In genomic region chr11:62260261-62260953, GRCh38 we compare ENCODE assay signal across 1 cellular context.
TF ChIP-seq lines count a peak whose summit lies in the region.

No MANE protein-coding gene starts in this region.

TF ChIP-seq in HepG2, 621 proteins besides CTCF, POLR2A, EP300 and RAD21 (continued from another document and continues in another):
- no peak for TF ChIP-seq TIGD3 (CRISPR knock-in tag; IDR thresholded peaks at IDR 0.05; ENCODE audit: borderline replicate concordance)
- no peak for TF ChIP-seq ZZZ3 (CRISPR knock-in tag; IDR thresholded peaks at IDR 0.05; ENCODE audit: borderline replicate concordance)
- TF ChIP-seq MED8 (CRISPR knock-in tag; IDR thresholded peaks at IDR 0.05; ENCODE audit: insufficient replicate concordance), result peak; percentile 45
- no peak; the same call in 1 of the 2 replicates for TF ChIP-seq ZNF816 (CRISPR knock-in tag; IDR thresholded peaks at IDR 0.05; ENCODE audit: borderline replicate concordance)
- no peak for TF ChIP-seq KDM5B (CRISPR knock-in tag; IDR thresholded peaks at IDR 0.05; ENCODE audit: borderline replicate concordance)
- TF ChIP-seq BRD4 (CRISPR knock-in tag; IDR thresholded peaks at IDR 0.05), result no peak
- peak; percentile 67; the same call in 1 of the 2 replicates for TF ChIP-seq ZNF264 (CRISPR knock-in tag; IDR thresholded peaks at IDR 0.05)
- no peak for TF ChIP-seq PHB2 (IDR thresholded peaks at IDR 0.05; ENCODE audit: partially characterized antibody)
- TF ChIP-seq NKX3-1 (CRISPR knock-in tag; IDR thresholded peaks at IDR 0.05), result 0 out of 2 replicates have a peak, but pooled peaks have one; percentile 63
- no peak for TF ChIP-seq HNRNPUL1 (IDR thresholded peaks at IDR 0.05; ENCODE audit: low read depth, low read length)
- no peak for TF ChIP-seq MYC (CRISPR knock-in tag; IDR thresholded peaks at IDR 0.05; ENCODE audit: borderline replicate concordance)
- TF ChIP-seq SCMH1 (CRISPR knock-in tag; IDR thresholded peaks at IDR 0.05; ENCODE audit: borderline replicate concordance), result no peak
- TF ChIP-seq STAG1 (CRISPR knock-in tag; IDR thresholded peaks at IDR 0.05), result no peak
- TF ChIP-seq ZNF232 (CRISPR knock-in tag; IDR thresholded peaks at IDR 0.05; ENCODE audit: borderline replicate concordance), result no peak
- TF ChIP-seq RARA (CRISPR knock-in tag; IDR thresholded peaks at IDR 0.05), result peak; percentile 99
- no peak for TF ChIP-seq ZBTB10 (CRISPR knock-in tag; IDR thresholded peaks at IDR 0.05; ENCODE audit: borderline replicate concordance)
- no peak for TF ChIP-seq E2F2 (CRISPR knock-in tag; IDR thresholded peaks at IDR 0.05; ENCODE audit: borderline replicate concordance)
- peak; percentile 94 for TF ChIP-seq FOXP4 (CRISPR knock-in tag; IDR thresholded peaks at IDR 0.05)
- TF ChIP-seq TBX3 (IDR thresholded peaks at IDR 0.05; ENCODE audit: borderline replicate concordance), result peak; percentile 93
- no peak for TF ChIP-seq SSRP1 (CRISPR knock-in tag; IDR thresholded peaks at IDR 0.05)
- TF ChIP-seq ZBTB8A (CRISPR knock-in tag; IDR thresholded peaks at IDR 0.05; ENCODE audit: borderline replicate concordance, low read depth), result no peak
- no peak for TF ChIP-seq ZNF576 (CRISPR knock-in tag; IDR thresholded peaks at IDR 0.05)
- no peak for TF ChIP-seq ARNT2 (CRISPR knock-in tag; IDR thresholded peaks at IDR 0.05; ENCODE audit: low read depth)
- TF ChIP-seq MTF2 (CRISPR knock-in tag; IDR thresholded peaks at IDR 0.05; ENCODE audit: borderline replicate concordance), result no peak
- TF ChIP-seq ZNF678 (CRISPR knock-in tag; IDR thresholded peaks at IDR 0.05), result no peak
- TF ChIP-seq NCOA1 (CRISPR knock-in tag; IDR thresholded peaks at IDR 0.05), result 0 out of 2 replicates have a peak, but pooled peaks have one; percentile 55
- peak; percentile 56; the same call in 1 of the 2 replicates for TF ChIP-seq SMYD3 (CRISPR knock-in tag; IDR thresholded peaks at IDR 0.05)
- no peak for TF ChIP-seq ZFYVE20 (CRISPR knock-in tag; IDR thresholded peaks at IDR 0.05; ENCODE audit: borderline replicate concordance, low read depth)
- TF ChIP-seq TBL1XR1 (IDR thresholded peaks at IDR 0.05; ENCODE audit: borderline replicate concordance, low read length, partially characterized antibody), result peak; percentile 81
- no peak for TF ChIP-seq ZNF703 (CRISPR knock-in tag; IDR thresholded peaks at IDR 0.05; ENCODE audit: borderline replicate concordance)
- TF ChIP-seq ZNF20 (CRISPR knock-in tag; IDR thresholded peaks at IDR 0.05), result no peak
- no peak for TF ChIP-seq HES4 (CRISPR knock-in tag; IDR thresholded peaks at IDR 0.05; ENCODE audit: borderline replicate concordance)
- TF ChIP-seq XRCC5 (optimal IDR thresholded peaks at IDR 0.05; ENCODE audit: low read length), result no peak
- no peak for TF ChIP-seq ZNF350 (CRISPR knock-in tag; IDR thresholded peaks at IDR 0.05; ENCODE audit: borderline replicate concordance, low read depth)
- no peak for TF ChIP-seq EED (CRISPR knock-in tag; IDR thresholded peaks at IDR 0.05)
- TF ChIP-seq ZNF256 (CRISPR knock-in tag; conservative IDR thresholded peaks at IDR 0.05), result no peak
- TF ChIP-seq MTA3 (CRISPR knock-in tag; IDR thresholded peaks at IDR 0.05), result no peak
- no peak for TF ChIP-seq NRL (CRISPR knock-in tag; IDR thresholded peaks at IDR 0.05; ENCODE audit: borderline replicate concordance)
- no peak for TF ChIP-seq ZNF446 (CRISPR knock-in tag; IDR thresholded peaks at IDR 0.05)
- TF ChIP-seq ZFP36L1 (CRISPR knock-in tag; IDR thresholded peaks at IDR 0.05), result no peak
- TF ChIP-seq RCOR2 (CRISPR knock-in tag; IDR thresholded peaks at IDR 0.05), result peak; percentile 93
- no peak for TF ChIP-seq ZNF660 (CRISPR knock-in tag; IDR thresholded peaks at IDR 0.05; ENCODE audit: borderline replicate concordance, low read depth)
- no peak for TF ChIP-seq RFX5 (IDR thresholded peaks at IDR 0.05; ENCODE audit: low read depth, low read length)
- no peak for TF ChIP-seq ZMAT5 (CRISPR knock-in tag; IDR thresholded peaks at IDR 0.05; ENCODE audit: borderline replicate concordance, low read depth)
- TF ChIP-seq PATZ1 (CRISPR knock-in tag; IDR thresholded peaks at IDR 0.05), result no peak; the same call in 1 of the 2 replicates
- TF ChIP-seq ZNF746 (CRISPR knock-in tag; IDR thresholded peaks at IDR 0.05), result no peak
- TF ChIP-seq MXD1 (CRISPR knock-in tag; IDR thresholded peaks at IDR 0.05), result no peak
- peak; percentile 77 for TF ChIP-seq ATF1 (CRISPR knock-in tag; IDR thresholded peaks at IDR 0.05)
- no peak for TF ChIP-seq ZBTB1 (CRISPR knock-in tag; IDR thresholded peaks at IDR 0.05; ENCODE audit: borderline replicate concordance)
- no peak for TF ChIP-seq ZSCAN22 (CRISPR knock-in tag; IDR thresholded peaks at IDR 0.05)
- TF ChIP-seq DR1 (CRISPR knock-in tag; IDR thresholded peaks at IDR 0.05), result no peak
- TF ChIP-seq MLXIP (CRISPR knock-in tag; IDR thresholded peaks at IDR 0.05; ENCODE audit: borderline replicate concordance), result no peak
- TF ChIP-seq PHF8 (CRISPR knock-in tag; IDR thresholded peaks at IDR 0.05), result no peak
- TF ChIP-seq KDM3A (CRISPR knock-in tag; IDR thresholded peaks at IDR 0.05; ENCODE audit: low read depth), result peak; percentile 84
- TF ChIP-seq JUND (CRISPR knock-in tag; IDR thresholded peaks at IDR 0.05), result no peak
- TF ChIP-seq ZNF766 (CRISPR knock-in tag; IDR thresholded peaks at IDR 0.05; ENCODE audit: borderline replicate concordance), result no peak
- TF ChIP-seq CEBPG (CRISPR knock-in tag; IDR thresholded peaks at IDR 0.05), result peak; percentile 86
- no peak for TF ChIP-seq ZNF597 (CRISPR knock-in tag; IDR thresholded peaks at IDR 0.05)
- TF ChIP-seq ZNF577 (CRISPR knock-in tag; IDR thresholded peaks at IDR 0.05; ENCODE audit: borderline replicate concordance, low read depth), result no peak
- TF ChIP-seq RBM39 (IDR thresholded peaks at IDR 0.05; ENCODE audit: low read depth, low read length, poor library complexity, severe bottlenecking), result no peak
- TF ChIP-seq ZFP1 (CRISPR knock-in tag; IDR thresholded peaks at IDR 0.05), result no peak
- TF ChIP-seq CBFB (CRISPR knock-in tag; IDR thresholded peaks at IDR 0.05), result no peak
- no peak for TF ChIP-seq ZNF572 (CRISPR knock-in tag; IDR thresholded peaks at IDR 0.05)
- no peak for TF ChIP-seq AKAP8 (CRISPR knock-in tag; IDR thresholded peaks at IDR 0.05)
